8 cellular contexts compared by ENCODE assay signal in genomic region chr20:50541606-50542041, GRCh38. TPM values are rescaled to one million over a fixed set of nuclear protein-coding genes. Genes with fewer than 3 reads are reported as not detected.
DNase-seq lines count a peak whose midpoint lies in the region; ATAC-seq, FAIRE-seq and TF ChIP-seq lines count a peak whose summit lies in the region.

No MANE protein-coding gene starts in this region.

- H3K9me3 Mint-ChIP-seq in activated CD4-positive, alpha-beta memory T cell treated with anti-CD3 and anti-CD28 coated beads for 36 hours = no peaks in the 10 kb centered on the region
- no peaks in the 10 kb centered on the region for H3K9me3 Mint-ChIP-seq in activated CD4-positive, alpha-beta memory T cell treated with anti-CD3 and anti-CD28 coated beads, Interleukin-2, amount 10 ng/mL, durations not matched to agents 7 days and 5 days
- H3K9me3 Mint-ChIP-seq in WTC11 = no peaks in the 10 kb centered on the region

- H3K27me3 Mint-ChIP-seq in activated CD4-positive, alpha-beta memory T cell treated with anti-CD3 and anti-CD28 coated beads for 36 hours = no peaks in the 10 kb centered on the region
- no peaks in the 10 kb centered on the region for H3K27me3 Mint-ChIP-seq in activated CD4-positive, alpha-beta memory T cell treated with anti-CD3 and anti-CD28 coated beads, Interleukin-2, amount 10 ng/mL, durations not matched to agents 7 days and 5 days
- H3K27me3 Mint-ChIP-seq in WTC11 (ENCODE audit: low read depth) = no peaks in the 10 kb centered on the region

- WGBS in esophagus squamous epithelium, 2 donors = 66 to 73% methylated on average over 3 to 5 of the region's 5 CpGs

- peaks cover 15% of the 10 kb centered on the region for H3K36me3 Mint-ChIP-seq in activated CD4-positive, alpha-beta memory T cell treated with anti-CD3 and anti-CD28 coated beads for 36 hours
- H3K36me3 Mint-ChIP-seq in activated CD4-positive, alpha-beta memory T cell treated with anti-CD3 and anti-CD28 coated beads, Interleukin-2, amount 10 ng/mL, durations not matched to agents 7 days and 5 days (ENCODE audit: low read depth) = peaks cover 33% of the 10 kb centered on the region
- H3K36me3 Mint-ChIP-seq in WTC11 = no peaks in the 10 kb centered on the region

- H3K9me3 ChIP-seq in esophagus squamous epithelium (no peaks in the 10 kb centered on the region), tibial artery (no peaks in the 10 kb centered on the region)

- ATAC-seq in WTC11 = no peak

- no peak for TF ChIP-seq CTCF in esophagus squamous epithelium (IDR thresholded peaks at IDR 0.05)
- no peak for TF ChIP-seq CTCF in tibial artery (IDR thresholded peaks at IDR 0.05)
- no peak for TF ChIP-seq CTCF in WTC11 (IDR thresholded peaks at IDR 0.05)

- peak overlapping the region in 3 of 4 donors; percentile 27 to 80 (median 42) for H3K27ac ChIP-seq in esophagus squamous epithelium
- peak overlapping the region; percentile 18 to 60 for H3K27ac ChIP-seq in tibial artery

- CTCF ChIA-PET in activated CD4-positive, alpha-beta memory T cell treated with anti-CD3 and anti-CD28 coated beads for 36 hours (lab: Charles Lee) = interaction anchor here (1.0 to 1.3 kb wide), 3 partner anchors 22 to 362 kb away, joined by 3 read pairs; no protein-coding TSS in a partner anchor
- CTCF ChIA-PET in activated CD4-positive, alpha-beta memory T cell treated with anti-CD3 and anti-CD28 coated beads, Interleukin-2, amount 10 ng/mL, durations not matched to agents 7 days and 5 days (lab: Charles Lee) = interaction anchor here (1.0 kb wide), 1 partner anchor 23 kb away, joined by 3 read pairs; no protein-coding TSS in a partner anchor
- CTCF ChIA-PET in WTC11 (lab: Charles Lee) = no interaction called here

- TF ChIP-seq POLR2A in esophagus squamous epithelium (IDR thresholded peaks at IDR 0.05) = no peak

- FAIRE-seq in frontal cortex (lab: Jason Lieb, UNC) = no peak

- no peak overlapping the region for H3K4me3 Mint-ChIP-seq in activated CD4-positive, alpha-beta memory T cell treated with anti-CD3 and anti-CD28 coated beads for 36 hours
- H3K4me3 Mint-ChIP-seq in activated CD4-positive, alpha-beta memory T cell treated with anti-CD3 and anti-CD28 coated beads, Interleukin-2, amount 10 ng/mL, durations not matched to agents 7 days and 5 days = no peak overlapping the region
- H3K4me3 Mint-ChIP-seq in WTC11 = no peak overlapping the region

- no peak for DNase-seq in activated CD4-positive, alpha-beta memory T cell treated with anti-CD3 and anti-CD28 coated beads for 36 hours
- no peak for DNase-seq in activated CD4-positive, alpha-beta memory T cell treated with anti-CD3 and anti-CD28 coated beads, Interleukin-2, amount 10 ng/mL, durations not matched to agents 7 days and 5 days
- peak; percentile 77 for DNase-seq in NAMALWA (ENCODE audit: low spot score)
- no peak for DNase-seq in esophagus squamous epithelium (lab: John Stamatoyannopoulos, UW)
- no peak for DNase-seq in tibial artery
- DNase-seq in WTC11 (ENCODE audit: low spot score) = no peak
- DNase-seq in frontal cortex (ENCODE audit: low spot score in 2 of 2) = no peak
- no peak for DNase-seq in kidney tubule cell (ENCODE audit: low spot score)

- peaks cover 0 to 13% (median 0%) of the 10 kb centered on the region in 3 donors for H3K36me3 ChIP-seq in esophagus squamous epithelium
- no peaks in the 10 kb centered on the region for H3K36me3 ChIP-seq in tibial artery

- H3K4me1 ChIP-seq in esophagus squamous epithelium (peaks cover 5 to 88% (median 21%) of the 10 kb centered on the region in 3 donors), tibial artery (peaks cover 0 to 75% (median 26%) of the 10 kb centered on the region in 4 donors)

- H3K4me1 Mint-ChIP-seq in activated CD4-positive, alpha-beta memory T cell treated with anti-CD3 and anti-CD28 coated beads for 36 hours (ENCODE audit: low read depth) = peaks cover 79% of the 10 kb centered on the region
- H3K4me1 Mint-ChIP-seq in activated CD4-positive, alpha-beta memory T cell treated with anti-CD3 and anti-CD28 coated beads, Interleukin-2, amount 10 ng/mL, durations not matched to agents 7 days and 5 days = peaks cover 65% of the 10 kb centered on the region
- peaks cover 5% of the 10 kb centered on the region; the same call in 1 of the 2 replicates for H3K4me1 Mint-ChIP-seq in WTC11

- H3K27me3 ChIP-seq in esophagus squamous epithelium (no peaks in the 10 kb centered on the region), tibial artery (no peaks in the 10 kb centered on the region)

- H3K27ac Mint-ChIP-seq in activated CD4-positive, alpha-beta memory T cell treated with anti-CD3 and anti-CD28 coated beads for 36 hours = peak overlapping the region; percentile 63
- H3K27ac Mint-ChIP-seq in activated CD4-positive, alpha-beta memory T cell treated with anti-CD3 and anti-CD28 coated beads, Interleukin-2, amount 10 ng/mL, durations not matched to agents 7 days and 5 days = no peak overlapping the region
- H3K27ac Mint-ChIP-seq in WTC11 = no peak overlapping the region

- intact Hi-C loops in activated CD4-positive, alpha-beta memory T cell treated with anti-CD3 and anti-CD28 coated beads for 36 hours (cut with micrococcal nuclease) = no loop called here
- intact Hi-C loops in esophagus squamous epithelium (cut with DNase I) = no loop called here
- intact Hi-C loops in tibial artery (cut with DNase I; ENCODE audit: low total_unique reads) = no loop called here

- no peak overlapping the region for H3K4me3 ChIP-seq in esophagus squamous epithelium
- no peak overlapping the region for H3K4me3 ChIP-seq in tibial artery

- POLR2A ChIA-PET in activated CD4-positive, alpha-beta memory T cell treated with anti-CD3 and anti-CD28 coated beads for 36 hours (lab: Charles Lee) = interaction anchor here (1.2 kb wide), 2 partner anchors 9 to 20 kb away, joined by 4 to 5 read pairs; no protein-coding TSS in a partner anchor
- POLR2A ChIA-PET in activated CD4-positive, alpha-beta memory T cell treated with anti-CD3 and anti-CD28 coated beads, Interleukin-2, amount 10 ng/mL, durations not matched to agents 7 days and 5 days (lab: Charles Lee) = interaction anchor here (1.9 to 12.6 kb wide), 2 partner anchors 9 to 26 kb away, joined by 5 to 209 read pairs; partner anchors contain the start of gene PTPN1
- POLR2A ChIA-PET in WTC11 (lab: Charles Lee) = no interaction called here

TF ChIP-seq in WTC11, 78 proteins besides CTCF, POLR2A, EP300 and RAD21 (continues in another document):
- TF ChIP-seq NFE2L1 (CRISPR knock-in tag; IDR thresholded peaks at IDR 0.05) = no peak
- no peak for TF ChIP-seq ATF3 (CRISPR knock-in tag; conservative IDR thresholded peaks at IDR 0.05)
- TF ChIP-seq ZNF512 (CRISPR knock-in tag; IDR thresholded peaks at IDR 0.05; ENCODE audit: borderline replicate concordance) = no peak
- no peak for TF ChIP-seq FOXP4 (CRISPR knock-in tag; IDR thresholded peaks at IDR 0.05)
- TF ChIP-seq OVOL2 (CRISPR knock-in tag; IDR thresholded peaks at IDR 0.05; ENCODE audit: borderline replicate concordance) = no peak
- no peak for TF ChIP-seq TCF7 (CRISPR knock-in tag; IDR thresholded peaks at IDR 0.05; ENCODE audit: low read depth)
- no peak for TF ChIP-seq CDX4 (CRISPR knock-in tag; IDR thresholded peaks at IDR 0.05; ENCODE audit: borderline replicate concordance)
- no peak for TF ChIP-seq ELF4 (CRISPR knock-in tag; IDR thresholded peaks at IDR 0.05; ENCODE audit: low read depth)

RNA-seq across cellular contexts. Expression of gene PTPN1, which starts 31.4 kb away (rescaled TPM):
- 10 to 100 TPM; 80.6 to 83.4 TPM for total RNA-seq in activated CD4-positive, alpha-beta memory T cell treated with anti-CD3 and anti-CD28 coated beads for 36 hours
- total RNA-seq in activated CD4-positive, alpha-beta memory T cell treated with anti-CD3 and anti-CD28 coated beads, Interleukin-2, amount 10 ng/mL, durations not matched to agents 7 days and 5 days = 10 to 100 TPM; 79.6 to 80.5 TPM
- total RNA-seq in esophagus squamous epithelium (10 to 100 TPM; 23.6 to 30.6 (median 29.0) TPM), WTC11 (2021) (23.4 to 29.4 TPM (median 25.3 TPM) in 3 replicates), frontal cortex (15.9 TPM)
